In the genomic region with DNA sequence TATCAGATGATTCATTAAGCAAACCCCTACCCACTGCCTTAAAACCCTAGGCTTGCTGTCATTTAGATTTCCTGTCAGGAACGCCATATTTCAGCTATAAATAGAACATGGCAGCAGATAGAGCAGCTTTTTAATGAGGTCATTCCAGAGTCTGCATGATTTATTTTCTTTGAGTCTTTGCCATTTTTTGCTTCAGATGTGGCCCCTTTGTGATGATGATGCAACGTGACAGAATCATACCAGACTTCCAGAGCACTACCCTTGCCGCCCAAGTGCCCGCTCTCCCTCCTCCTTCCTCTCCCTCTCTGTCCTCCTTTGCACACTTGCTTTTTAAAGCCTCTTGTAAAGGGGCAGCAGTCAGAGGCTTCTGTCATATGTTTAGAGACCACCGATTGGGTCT, we compare ENCODE assay signal across 13 cellular contexts. TPM values are rescaled to one million over a fixed set of nuclear protein-coding genes. Genes with fewer than 3 reads are reported as not detected.
DNase-seq lines count a peak whose midpoint lies in the region; ATAC-seq and TF ChIP-seq lines count a peak whose summit lies in the region.
"Had no signal": no experiment of that assay in that cellular context is flagged by ENCODE, and none has a peak within 500 bp of the region (broad histone marks: within the 10 kb centered on the region; RNA-seq: fewer than 3 reads in every experiment).

No MANE protein-coding gene starts in this region.

- H3K9me2 ChIP-seq in neural cell (ENCODE audit: insufficient read depth, low read length): no peaks in the 10 kb centered on the region

- H2AFZ ChIP-seq in neural cell (ENCODE audit: low read depth, low read length): peak overlapping the region; percentile 34
- H2AFZ ChIP-seq: GM23338 had no signal

- TF ChIP-seq CTCF in neural cell (IDR thresholded peaks at IDR 0.05; ENCODE audit: poor library complexity, severe bottlenecking) (no peak), endothelial cell (IDR thresholded peaks at IDR 0.05; ENCODE audit: unreplicated experiment) (no peak)

- H3K4me3 ChIP-seq in neural cell (ENCODE audit: low read length): no peak overlapping the region
- H3K4me3 ChIP-seq: esophagus squamous epithelium, GM23338 had no signal

- no peaks in the 10 kb centered on the region for H3K36me3 Mint-ChIP-seq in endothelial cell (ENCODE audit: low read depth, unreplicated experiment)
- H3K36me3 Mint-ChIP-seq: stimulated activated naive B cell treated with anti-CD40 and anti-IgM and Interleukin-4, amounts not matched to agents 10 μg/mL and 1 μg/mL and 100 μg/mL, for 72 hours had no signal

- H3K9me3 Mint-ChIP-seq in endothelial cell (ENCODE audit: unreplicated experiment): peaks cover 6% of the 10 kb centered on the region
- H3K9me3 Mint-ChIP-seq: GM23338; stimulated activated naive B cell treated with anti-CD40 and anti-IgM and Interleukin-4, amounts not matched to agents 10 μg/mL and 1 μg/mL and 100 μg/mL, for 72 hours had no signal

- H3K9me3 ChIP-seq in neural cell (ENCODE audit: low read length): no peaks in the 10 kb centered on the region
- H3K9me3 ChIP-seq: esophagus squamous epithelium had no signal

- H4K20me1 ChIP-seq in neural cell (ENCODE audit: insufficient read depth): no peaks in the 10 kb centered on the region

- peak overlapping the region; percentile 71 for H3K27ac ChIP-seq in neural cell (ENCODE audit: low read length)
- H3K27ac ChIP-seq: esophagus squamous epithelium had no signal

- H3F3A ChIP-seq in neural cell (ENCODE audit: insufficient read depth, low read length, poor library complexity, severe bottlenecking): no peaks in the 10 kb centered on the region

- no peaks in the 10 kb centered on the region for H3K27me3 ChIP-seq in neural cell (ENCODE audit: insufficient read depth, low read depth, low read length)

- H3K4me3 Mint-ChIP-seq in endothelial cell (ENCODE audit: unreplicated experiment): no peak overlapping the region
- H3K4me3 Mint-ChIP-seq: GM23338; stimulated activated naive B cell treated with anti-CD40 and anti-IgM and Interleukin-4, amounts not matched to agents 10 μg/mL and 1 μg/mL and 100 μg/mL, for 72 hours had no signal

- peak overlapping the region; percentile 39 for H3K9ac ChIP-seq in neural cell (ENCODE audit: low read length)

- no peak for TF ChIP-seq RAD21 in neural cell (conservative IDR thresholded peaks at IDR 0.05)

- peak; percentile 95 for DNase-seq in EH (ENCODE audit: low read depth)
- peak; percentile 49 to 67 for DNase-seq in NCI-H446 (lab: John Stamatoyannopoulos, UW)
- DNase-seq in dedifferentiated amniotic fluid mesenchymal stem cell (ENCODE audit: extremely low spot score): peak; percentile 86
- no peak for DNase-seq in endothelial cell (ENCODE audit: low spot score)
- DNase-seq: esophagus squamous epithelium; NCI-H1092; RPMI8226; stimulated activated naive B cell treated with anti-CD40 and anti-IgM and Interleukin-4, amounts not matched to agents 10 μg/mL and 1 μg/mL and 100 μg/mL, for 72 hours had no signal

- H3K36me3 ChIP-seq in neural cell (ENCODE audit: insufficient read depth, low read length): no peaks in the 10 kb centered on the region
- H3K36me3 ChIP-seq: esophagus squamous epithelium had no signal

- peaks cover 7% of the 10 kb centered on the region for H3K4me1 Mint-ChIP-seq in endothelial cell (ENCODE audit: unreplicated experiment)

- TF ChIP-seq EP300 in neural cell (conservative IDR thresholded peaks at IDR 0.05; ENCODE audit: poor library complexity, severe bottlenecking): peak; percentile 35

- ATAC-seq in GM18498 (IDR thresholded peaks at IDR 0.05; ENCODE audit: unreplicated experiment) (no peak), HG02678 (IDR thresholded peaks at IDR 0.05; ENCODE audit: unreplicated experiment) (no peak), esophagus mucosa (no peak)
- ATAC-seq: stimulated activated naive B cell treated with anti-CD40 and anti-IgM and Interleukin-4, amounts not matched to agents 10 μg/mL and 1 μg/mL and 100 μg/mL, for 72 hours had no signal

- no peak overlapping the region for H3K27ac Mint-ChIP-seq in endothelial cell (ENCODE audit: unreplicated experiment)
- H3K27ac Mint-ChIP-seq: GM23338; stimulated activated naive B cell treated with anti-CD40 and anti-IgM and Interleukin-4, amounts not matched to agents 10 μg/mL and 1 μg/mL and 100 μg/mL, for 72 hours had no signal

- H3K4me2 ChIP-seq in neural cell (ENCODE audit: low read length): peak overlapping the region; percentile 46
- H3K4me2 ChIP-seq: GM23338 had no signal

- no peaks in the 10 kb centered on the region for H3K27me3 Mint-ChIP-seq in endothelial cell (ENCODE audit: unreplicated experiment)

- no peaks in the 10 kb centered on the region for H3K79me2 ChIP-seq in neural cell (replicated peaks; ENCODE audit: insufficient read depth, low read length)

TF ChIP-seq in neural cell, 6 proteins besides CTCF, POLR2A, EP300 and RAD21:
- TF ChIP-seq, protein P1, sequence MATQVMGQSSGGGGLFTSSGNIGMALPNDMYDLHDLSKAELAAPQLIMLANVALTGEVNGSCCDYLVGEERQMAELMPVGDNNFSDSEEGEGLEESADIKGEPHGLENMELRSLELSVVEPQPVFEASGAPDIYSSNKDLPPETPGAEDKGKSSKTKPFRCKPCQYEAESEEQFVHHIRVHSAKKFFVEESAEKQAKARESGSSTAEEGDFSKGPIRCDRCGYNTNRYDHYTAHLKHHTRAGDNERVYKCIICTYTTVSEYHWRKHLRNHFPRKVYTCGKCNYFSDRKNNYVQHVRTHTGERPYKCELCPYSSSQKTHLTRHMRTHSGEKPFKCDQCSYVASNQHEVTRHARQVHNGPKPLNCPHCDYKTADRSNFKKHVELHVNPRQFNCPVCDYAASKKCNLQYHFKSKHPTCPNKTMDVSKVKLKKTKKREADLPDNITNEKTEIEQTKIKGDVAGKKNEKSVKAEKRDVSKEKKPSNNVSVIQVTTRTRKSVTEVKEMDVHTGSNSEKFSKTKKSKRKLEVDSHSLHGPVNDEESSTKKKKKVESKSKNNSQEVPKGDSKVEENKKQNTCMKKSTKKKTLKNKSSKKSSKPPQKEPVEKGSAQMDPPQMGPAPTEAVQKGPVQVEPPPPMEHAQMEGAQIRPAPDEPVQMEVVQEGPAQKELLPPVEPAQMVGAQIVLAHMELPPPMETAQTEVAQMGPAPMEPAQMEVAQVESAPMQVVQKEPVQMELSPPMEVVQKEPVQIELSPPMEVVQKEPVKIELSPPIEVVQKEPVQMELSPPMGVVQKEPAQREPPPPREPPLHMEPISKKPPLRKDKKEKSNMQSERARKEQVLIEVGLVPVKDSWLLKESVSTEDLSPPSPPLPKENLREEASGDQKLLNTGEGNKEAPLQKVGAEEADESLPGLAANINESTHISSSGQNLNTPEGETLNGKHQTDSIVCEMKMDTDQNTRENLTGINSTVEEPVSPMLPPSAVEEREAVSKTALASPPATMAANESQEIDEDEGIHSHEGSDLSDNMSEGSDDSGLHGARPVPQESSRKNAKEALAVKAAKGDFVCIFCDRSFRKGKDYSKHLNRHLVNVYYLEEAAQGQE (IDR thresholded peaks at IDR 0.05; ENCODE audit: borderline replicate concordance): no peak
- no peak for TF ChIP-seq EZH2 (IDR thresholded peaks at IDR 0.05; ENCODE audit: borderline replicate concordance, insufficient read depth, low read length, poor library complexity, severe bottlenecking)
- no peak for TF ChIP-seq MXI1 (conservative IDR thresholded peaks at IDR 0.05; ENCODE audit: poor library complexity, severe bottlenecking)
- TF ChIP-seq SMC3 (conservative IDR thresholded peaks at IDR 0.05; ENCODE audit: poor library complexity): no peak
- no peak for TF ChIP-seq POLR2AphosphoS5 (IDR thresholded peaks at IDR 0.05)
- no peak for TF ChIP-seq TAF1 (IDR thresholded peaks at IDR 0.05; ENCODE audit: low read depth)

RNA-seq across cellular contexts. Expression of gene TRIM67, which starts 55.5 kb away (rescaled TPM):
- polyA plus RNA-seq in neural cell: 8.0 and 8.2 TPM in 2 replicates
- 21.2 and 27.7 TPM in 2 replicates for polyA minus RNA-seq in neural cell
- total RNA-seq in endothelial cell (ENCODE audit: unreplicated experiment): 0.26 TPM
- total RNA-seq in esophagus mucosa: not detected
- total RNA-seq: esophagus squamous epithelium had no signal
- polyA plus RNA-seq: GM23338 had no signal
